24 cellular contexts compared by ENCODE assay signal in the genomic region with DNA sequence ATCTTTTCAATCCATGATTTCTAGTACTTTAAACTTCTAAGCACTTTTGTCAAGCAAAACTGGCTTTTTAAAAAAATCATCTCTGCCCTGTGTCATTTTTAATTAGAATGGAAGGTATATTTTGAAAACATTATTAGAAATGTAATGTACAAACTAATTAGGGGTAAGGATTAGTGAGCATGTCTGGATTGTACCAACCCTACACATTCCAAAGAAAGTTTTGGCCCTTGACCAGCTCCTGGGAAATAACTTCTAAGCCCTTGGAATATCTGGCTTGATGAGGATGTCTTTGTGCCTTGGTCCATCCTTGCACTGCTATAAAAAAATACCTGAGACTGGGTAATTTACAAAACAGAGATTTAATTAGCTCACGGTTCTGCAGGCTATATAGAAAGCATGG.
"Had no signal": no experiment of that assay in that cellular context is flagged by ENCODE, and none has a peak within 500 bp of the region (broad histone marks: within the 10 kb centered on the region; RNA-seq: fewer than 3 reads in every experiment).

No MANE protein-coding gene starts in this region.

- H3K4me3 ChIP-seq: colonic mucosa, coronary artery, dorsolateral prefrontal cortex, esophagus muscularis mucosa, esophagus squamous epithelium, gastrocnemius medialis, gastroesophageal sphincter, heart left ventricle, heart right ventricle had no signal

- H3K4me1 ChIP-seq: colonic mucosa, esophagus muscularis mucosa, esophagus squamous epithelium, gastrocnemius medialis, gastroesophageal sphincter, heart left ventricle, heart right ventricle had no signal

- H3K27me3 Mint-ChIP-seq: dendritic cell treated with granulocyte-macrophage colony-stimulating factor and Interleukin-4, amounts not matched to agents 40 ng/mL and 50 ng/mL, for 4 days; effector memory CD8-positive, alpha-beta T cell had no signal

- H3K27ac Mint-ChIP-seq: dendritic cell treated with granulocyte-macrophage colony-stimulating factor and Interleukin-4, amounts not matched to agents 40 ng/mL and 50 ng/mL, for 4 days; effector memory CD8-positive, alpha-beta T cell; endodermal cell had no signal

- DNase-seq: colonic mucosa; cortex of kidney; dermis blood vessel endothelial cell; dorsolateral prefrontal cortex; effector CD4-positive, alpha-beta T cell; effector CD8-positive, alpha-beta T cell; effector memory CD4-positive, alpha-beta T cell; effector memory CD8-positive, alpha-beta T cell; endodermal cell; erythroblast; esophagus squamous epithelium; foreskin fibroblast; foreskin keratinocyte; foreskin melanocyte; gastrocnemius medialis; glutamatergic neuron; head of caudate nucleus; heart left ventricle; heart right ventricle had no signal

- H3K4me3 Mint-ChIP-seq: dendritic cell treated with granulocyte-macrophage colony-stimulating factor and Interleukin-4, amounts not matched to agents 40 ng/mL and 50 ng/mL, for 4 days; effector memory CD8-positive, alpha-beta T cell; endodermal cell had no signal

- H3K36me3 ChIP-seq: colonic mucosa, esophagus muscularis mucosa, esophagus squamous epithelium, gastrocnemius medialis, gastroesophageal sphincter, heart left ventricle, heart right ventricle had no signal

- H3K27me3 ChIP-seq: colonic mucosa, dorsolateral prefrontal cortex, esophagus muscularis mucosa, esophagus squamous epithelium, foreskin keratinocyte, gastrocnemius medialis, gastroesophageal sphincter, heart left ventricle, heart right ventricle had no signal

- H3K27ac ChIP-seq: colonic mucosa, coronary artery, dorsolateral prefrontal cortex, epithelial cell of prostate, esophagus muscularis mucosa, esophagus squamous epithelium, foreskin keratinocyte, gastrocnemius medialis, gastroesophageal sphincter, heart left ventricle, heart right ventricle had no signal
